8 cellular contexts compared by ENCODE assay signal in genomic region chr20:46089338-46090094, GRCh38. TPM values are rescaled to one million over a fixed set of nuclear protein-coding genes. Genes with fewer than 3 reads are reported as not detected.
DNase-seq lines count a peak whose midpoint lies in the region; ATAC-seq, FAIRE-seq and TF ChIP-seq lines count a peak whose summit lies in the region.

NCOA5 (minus strand) TSS chr20:46089962; CDS start chr20:46079424, 10,538 bp downstream.

- peaks cover 54 to 55% (median 54%) of the 10 kb centered on the region in 3 donors for H3K4me1 Mint-ChIP-seq in T-cell

- H3K27ac ChIP-seq in adrenal gland (peak within 1 kb of the TSS; percentile 93 to 100 (median 99)), heart right ventricle (peak within 1 kb of the TSS; percentile 94 to 100 (median 98)), upper lobe of right lung (peak within 1 kb of the TSS; percentile 99)

- H3K4me1 ChIP-seq in adrenal gland (replicated peaks in 1 of 2) (peaks cover 29 to 51% of the 10 kb centered on the region in 2 donors), heart right ventricle (peaks cover 4 to 55% (median 48%) of the 10 kb centered on the region in 9 donors), upper lobe of right lung (peaks cover 47% of the 10 kb centered on the region)

- H3K4me3 ChIP-seq in adrenal gland: peak within 1 kb of the TSS; percentile 39 to 99 (median 68)
- peak within 1 kb of the TSS; percentile 70 to 95 (median 89) for H3K4me3 ChIP-seq in heart right ventricle
- peak within 1 kb of the TSS; percentile 85 for H3K4me3 ChIP-seq in upper lobe of right lung

- TF ChIP-seq POLR2A in GM12892 (IDR thresholded peaks at IDR 0.05; ENCODE audit: low read depth, low read length): peak; percentile 92
- TF ChIP-seq POLR2A in adrenal gland (IDR thresholded peaks at IDR 0.05): peak; percentile 83 to 91

- FAIRE-seq in GM12892 (lab: Jason Lieb, UNC): peak; percentile 99

- no peaks in the 10 kb centered on the region for H3K9me3 ChIP-seq in adrenal gland (replicated peaks in 1 of 3)
- H3K9me3 ChIP-seq in heart right ventricle: no peaks in the 10 kb centered on the region
- H3K9me3 ChIP-seq in upper lobe of right lung: no peaks in the 10 kb centered on the region

- peak; percentile 78 for ATAC-seq in HG02852 (IDR thresholded peaks at IDR 0.05; ENCODE audit: unreplicated experiment)
- peak; percentile 88 to 92 (median 89) for ATAC-seq in T-cell (replicated peaks in 1 of 4)
- ATAC-seq in heart right ventricle: peak; percentile 95 to 99 (median 98)
- peak; percentile 97 for ATAC-seq in upper lobe of right lung

- 0 to 1% (median 0%) methylated on average over 9 to 105 of the region's 105 CpGs for WGBS in adrenal gland, 4 donors
- WGBS in heart right ventricle, 2 donors: 0 to 1% methylated on average over 103 to 105 of the region's 105 CpGs

- TF ChIP-seq CTCF in adrenal gland (IDR thresholded peaks at IDR 0.05) (peak in 2 of 6 experiments; percentile 3 to 30), heart right ventricle (IDR thresholded peaks at IDR 0.05) (peak in 6 of 9 donors; percentile 33 to 60 (median 50)), upper lobe of right lung (IDR thresholded peaks at IDR 0.05) (peak; percentile 29)

- POLR2A ChIA-PET in T-cell (lab: Charles Lee): no interaction called here

- DNase-seq in GM12892 (ENCODE audit: insufficient read length): peak; percentile 90
- DNase-seq in NCI-H1436 treated with DMSO at 0.1 percent for 48 hours (lab: John Stamatoyannopoulos, UW): peak; percentile 73
- DNase-seq in T-cell: peak; percentile 86 to 96 (median 92)
- DNase-seq in adrenal gland: peak; percentile 96 to 97 (median 96)
- peak; percentile 96 to 97 for DNase-seq in heart right ventricle
- DNase-seq in posterior vena cava (ENCODE audit: low spot score): peak; percentile 99
- peak; percentile 98 for DNase-seq in upper lobe of right lung

- no peaks in the 10 kb centered on the region for H3K36me3 Mint-ChIP-seq in T-cell

- no peaks in the 10 kb centered on the region for H3K27me3 Mint-ChIP-seq in T-cell

- CTCF ChIA-PET in T-cell (lab: Charles Lee): interaction anchor here in 1 of 2 donors (1.6 kb wide), 1 partner anchor 119 kb away, joined by 5 read pairs; no protein-coding TSS in a partner anchor

- H3K27ac Mint-ChIP-seq in T-cell: peak within 1 kb of the TSS; percentile 79 to 89

- H3K27me3 ChIP-seq in adrenal gland (no peaks in the 10 kb centered on the region), heart right ventricle (no peaks in the 10 kb centered on the region), upper lobe of right lung (no peaks in the 10 kb centered on the region)

- intact Hi-C loops in adrenal gland (cut with DNase I): loop anchor here (5.0 to 10.0 kb wide), 2 partner anchors 67 to 75 kb away; no protein-coding TSS in a partner anchor
- intact Hi-C loops in heart right ventricle (cut with DNase I): loop anchor here in 4 of 10 donors (5.0 to 10.0 kb wide), 4 partner anchors 65 to 115 kb away; partner anchors contain the start of genes SLC12A5 (in 1 of the 4) and ZNF335 (in 1 of the 4)
- intact Hi-C loops in posterior vena cava (cut with DNase I): no loop called here
- intact Hi-C loops in upper lobe of right lung (cut with DNase I): no loop called here

- no peaks in the 10 kb centered on the region for H3K36me3 ChIP-seq in adrenal gland (replicated peaks in 1 of 2)
- H3K36me3 ChIP-seq in heart right ventricle: no peaks in the 10 kb centered on the region
- H3K36me3 ChIP-seq in upper lobe of right lung: no peaks in the 10 kb centered on the region

- H3K9me3 Mint-ChIP-seq in T-cell: no peaks in the 10 kb centered on the region

- peak within 1 kb of the TSS; percentile 86 to 90 (median 87) for H3K4me3 Mint-ChIP-seq in T-cell

RNA-seq across cellular contexts. Expression of gene NCOA5, which starts in this region (rescaled TPM):
- 14.5 TPM for polyA plus RNA-seq in GM12892 (2012; ENCODE audit: missing spikeins)
- total RNA-seq in T-cell (10 to 100 TPM; 21.0 to 43.1 (median 39.7) TPM), adrenal gland (10 to 100 TPM; 17.8 to 44.8 (median 26.0) TPM), heart right ventricle (10 to 100 TPM; 10.3 to 22.5 (median 11.6) TPM), posterior vena cava (10 to 100 TPM; 18.7 to 20.4 TPM), upper lobe of right lung (28.7 TPM)
- polyA plus RNA-seq in adrenal gland (10 to 100 TPM; 18.7 to 24.8 (median 19.0) TPM), heart right ventricle (1 to 10 TPM; 7.6 to 8.4 TPM)

Comparison
In these comparisons a context has a peak if more than half of its experiments do, and no peak if none do; other contexts are left out.
1. Peak in every context shown above with its lines: DNase-seq, ATAC-seq, H3K4me3 ChIP-seq and H3K27ac ChIP-seq.
2. intact Hi-C loops: an anchor here in adrenal gland (5.0 to 10.0 kb wide); none called in posterior vena cava and upper lobe of right lung.